11 cellular contexts compared by ENCODE assay signal in genomic region chr19:50205681-50206138, GRCh38. TPM values are rescaled to one million over a fixed set of nuclear protein-coding genes. Genes with fewer than 3 reads are reported as not detected.
DNase-seq lines count a peak whose midpoint lies in the region; ATAC-seq and TF ChIP-seq lines count a peak whose summit lies in the region.
"Had no signal": no experiment of that assay in that cellular context is flagged by ENCODE, and none has a peak within 500 bp of the region (broad histone marks: within the 10 kb centered on the region; RNA-seq: fewer than 3 reads in every experiment).

No MANE protein-coding gene starts in this region.

- peaks cover 0 to 5% (median 0%) of the 10 kb centered on the region in 3 experiments for H3K27me3 ChIP-seq in neuronal stem cell (ENCODE audit: control insufficient read depth in 3 of 3, insufficient read depth in 3 of 3, low read depth in 1 of 3, low read length in 3 of 3)

- H3K79me1 ChIP-seq in neuronal stem cell (ENCODE audit: low read depth, low read length): peaks cover 4% of the 10 kb centered on the region

- peaks cover 0 to 11% of the 10 kb centered on the region in 2 donors for H3K4me1 ChIP-seq in neuronal stem cell (ENCODE audit: control insufficient read depth in 2 of 2, insufficient read depth in 1 of 2, low read depth in 1 of 2, low read length in 2 of 2)

- H3K23ac ChIP-seq in neuronal stem cell (ENCODE audit: low read depth, low read length, poor library complexity): no peak overlapping the region

- H3K4me2 ChIP-seq in neuronal stem cell (ENCODE audit: insufficient read depth, low read length, poor library complexity, severe bottlenecking): peak overlapping the region; percentile 77

- H4K8ac ChIP-seq in neuronal stem cell (ENCODE audit: low read depth, low read length): no peak overlapping the region

- H3K18ac ChIP-seq in neuronal stem cell (ENCODE audit: low read length): peak overlapping the region; percentile 93

- H2BK15ac ChIP-seq in neuronal stem cell (ENCODE audit: low read length): peak overlapping the region; percentile 99

- DNase-seq in DMS53 (lab: John Stamatoyannopoulos, UW): peak; percentile 93
- peak; percentile 39 for DNase-seq in NCI-H2029 treated with DMSO at 0.1 percent for 48 hours (lab: John Stamatoyannopoulos, UW)
- peak; percentile 9 for DNase-seq in epithelial cell of esophagus (ENCODE audit: low read depth)
- DNase-seq in neuronal stem cell (ENCODE audit: low spot score): no peak
- no peak for DNase-seq in epidermal melanocyte (ENCODE audit: insufficient read length, low spot score)
- DNase-seq: activated naive CD4-positive, alpha-beta T cell; NCI-H226 had no signal

- H3K9ac ChIP-seq in neuronal stem cell (ENCODE audit: low read depth, low read length, poor library complexity): no peak overlapping the region

- H3K27ac ChIP-seq in neuronal stem cell (replicated peaks; ENCODE audit: low read length): no peak overlapping the region

- ATAC-seq in GM21526 (IDR thresholded peaks at IDR 0.05; ENCODE audit: low FRiP score, unreplicated experiment): no peak
- no peak for ATAC-seq in HG03280 (IDR thresholded peaks at IDR 0.05; ENCODE audit: unreplicated experiment)
- ATAC-seq in GM18909 (IDR thresholded peaks at IDR 0.05; ENCODE audit: poor library complexity, unreplicated experiment): no peak

- peak overlapping the region; percentile 84 for H2BK5ac ChIP-seq in neuronal stem cell (ENCODE audit: low read length)

- H3K9me3 ChIP-seq in neuronal stem cell (replicated peaks in 1 of 2; ENCODE audit: control insufficient read depth in 2 of 2, insufficient read depth in 1 of 2, low read depth in 1 of 2, low read length in 2 of 2): no peaks in the 10 kb centered on the region

- H3K4ac ChIP-seq in neuronal stem cell (ENCODE audit: low read length): peak overlapping the region; percentile 5

- no peak overlapping the region for H4K91ac ChIP-seq in neuronal stem cell (ENCODE audit: low read depth, low read length, poor library complexity)

- H3K4me3 ChIP-seq in epithelial cell of esophagus (ENCODE audit: low read length): peak overlapping the region; percentile 25
- peak overlapping the region in 1 of 2 donors; percentile 71 for H3K4me3 ChIP-seq in neuronal stem cell (ENCODE audit: low read length in 2 of 2)

- no peak overlapping the region for H3K14ac ChIP-seq in neuronal stem cell (ENCODE audit: low read length)

- peak overlapping the region; percentile 64 for H2AK5ac ChIP-seq in neuronal stem cell (ENCODE audit: low read depth, low read length)

- H2BK120ac ChIP-seq in neuronal stem cell (ENCODE audit: low read depth, low read length): no peak overlapping the region

- peak; percentile 7 for TF ChIP-seq CTCF in epithelial cell of esophagus (IDR thresholded peaks at IDR 0.05; ENCODE audit: insufficient read depth, low read depth, low read length, missing control alignments)

- peak overlapping the region; percentile 84 for H2BK12ac ChIP-seq in neuronal stem cell (ENCODE audit: low read length)

- WGBS in neuronal stem cell (ENCODE audit: extremely low coverage in 2 of 2, insufficient read length in 2 of 2, insufficient replicate concordance in 1 of 2), 2 donors: no CpG with 5 or more reads among the region's 12 CpGs

- no peak overlapping the region for H2AFZ ChIP-seq in neuronal stem cell (ENCODE audit: low read length)

- H3K36me3 ChIP-seq in neuronal stem cell (replicated peaks in 1 of 2; ENCODE audit: control insufficient read depth in 2 of 2, insufficient read depth in 2 of 2, low read length in 2 of 2): peaks cover 0 to 2% of the 10 kb centered on the region in 2 donors

RNA-seq across cellular contexts. Expression of gene MYH14, which starts 2.3 kb away (rescaled TPM):
- polyA plus RNA-seq in neuronal stem cell (2013, experiment 1 of 2): 4.1 TPM
- polyA plus RNA-seq in neuronal stem cell (2013, experiment 2 of 2): 4.0 TPM
- polyA plus RNA-seq: CD14-positive monocyte had no signal

RNA-seq across cellular contexts. Expression of gene IZUMO2, which starts 42.6 kb away (rescaled TPM):
- 1.7 TPM for polyA plus RNA-seq in neuronal stem cell (2013, experiment 1 of 2)
- polyA plus RNA-seq in neuronal stem cell (2013, experiment 2 of 2): 1.9 TPM
- polyA plus RNA-seq: CD14-positive monocyte had no signal

Comparison
In these comparisons a context has a peak if more than half of its experiments do, and no peak if none do; other contexts are left out.
1. DNase-seq: peak in DMS53 (single experiment), NCI-H2029 treated with DMSO at 0.1 percent for 48 hours (single experiment) and epithelial cell of esophagus (single experiment); none in neuronal stem cell (single experiment) and epidermal melanocyte (single experiment).